In the genomic region with DNA sequence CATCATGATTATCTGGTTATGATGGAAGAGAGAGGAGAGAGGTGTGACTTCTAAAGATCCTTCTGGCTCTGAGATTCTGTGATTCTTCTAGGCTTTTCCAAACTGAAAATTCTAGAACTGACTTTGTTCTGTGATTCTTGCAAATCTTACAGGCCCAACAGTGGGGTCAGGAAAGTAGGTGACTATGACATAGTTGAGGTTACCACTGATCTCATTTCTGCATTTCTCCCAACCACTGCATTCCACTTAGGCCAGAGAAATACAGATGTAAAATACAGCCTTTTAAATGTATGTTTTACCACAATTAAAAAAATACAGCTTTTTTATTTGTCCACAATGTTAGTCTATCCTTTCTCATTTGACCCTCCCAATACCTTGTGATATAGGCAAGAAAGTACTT, we compare ENCODE assay signal across 10 cellular contexts.
DNase-seq lines count a peak whose midpoint lies in the region; ATAC-seq and TF ChIP-seq lines count a peak whose summit lies in the region.
"Had no signal": no experiment of that assay in that cellular context is flagged by ENCODE, and none has a peak within 500 bp of the region (broad histone marks: within the 10 kb centered on the region; RNA-seq: fewer than 3 reads in every experiment).

No MANE protein-coding gene starts in this region.

- H3K79me2 ChIP-seq in KMS-11 (ENCODE audit: insufficient read depth, low read depth) (no peaks in the 10 kb centered on the region; the same call in 1 of the 2 replicates), osteoblast (ENCODE audit: insufficient read depth, low read length) (peaks cover 16% of the 10 kb centered on the region)

- peak overlapping the region; percentile 67 for H3K4me2 ChIP-seq in KMS-11
- peak overlapping the region; percentile 62 for H3K4me2 ChIP-seq in osteoblast (ENCODE audit: insufficient read depth, low read length)

- H3K4me1 ChIP-seq in KMS-11 (ENCODE audit: low read depth, poor library complexity, severe bottlenecking), result peaks cover 83% of the 10 kb centered on the region
- H3K4me1 ChIP-seq in osteoblast (ENCODE audit: insufficient read depth, low read length), result peaks cover 46% of the 10 kb centered on the region

- no peak overlapping the region for H3K4me3 Mint-ChIP-seq in CD4-positive, alpha-beta T cell

- CTCF ChIA-PET in CD4-positive, alpha-beta T cell (lab: Charles Lee), result interaction anchor here (1.0 to 1.6 kb wide), 2 partner anchors 19 to 85 kb away, joined by 3 to 4 read pairs; no protein-coding TSS in a partner anchor

- no peaks in the 10 kb centered on the region for H3K27me3 ChIP-seq in CD4-positive, alpha-beta T cell (ENCODE audit: control insufficient read depth, insufficient read depth, low read length)
- no peaks in the 10 kb centered on the region for H3K27me3 ChIP-seq in KMS-11 (ENCODE audit: insufficient read depth, low read depth)
- H3K27me3 ChIP-seq in osteoblast (ENCODE audit: insufficient read depth, low read length), result no peaks in the 10 kb centered on the region

- peaks cover 6% of the 10 kb centered on the region for H3K36me3 Mint-ChIP-seq in CD4-positive, alpha-beta T cell (ENCODE audit: low read depth)

- intact Hi-C loops in CD4-positive, alpha-beta T cell (cut with DNase I, micrococcal nuclease), result no loop called here

- no peaks in the 10 kb centered on the region for H3K9me3 Mint-ChIP-seq in CD4-positive, alpha-beta T cell

- DNase-seq in CD4-positive, alpha-beta T cell, result no peak
- DNase-seq in cardiac fibroblast (ENCODE audit: low read depth in 2 of 2), result peak; percentile 80 to 84
- peak; percentile 84 for DNase-seq in osteoblast (ENCODE audit: insufficient read length, low spot score, missing footprints)
- DNase-seq in foreskin melanocyte, result no peak
- DNase-seq in iPS-NIHi7 (ENCODE audit: extremely low spot score), result no peak
- DNase-seq in retina, result no peak
- no peak for DNase-seq in Ammon's horn (ENCODE audit: low spot score)
- DNase-seq: dermis blood vessel endothelial cell, NCI-H446 treated with DMSO at 0.1 percent for 48 hours had no signal

- H4K20me1 ChIP-seq in KMS-11 (ENCODE audit: insufficient read depth), result no peaks in the 10 kb centered on the region
- no peaks in the 10 kb centered on the region for H4K20me1 ChIP-seq in osteoblast (ENCODE audit: insufficient read depth, low read length)

- no peaks in the 10 kb centered on the region for H3K27me3 Mint-ChIP-seq in CD4-positive, alpha-beta T cell

- peak overlapping the region; percentile 85 for H3K27ac Mint-ChIP-seq in CD4-positive, alpha-beta T cell

- peaks cover 86% of the 10 kb centered on the region for H3K4me1 Mint-ChIP-seq in CD4-positive, alpha-beta T cell (ENCODE audit: low read depth)

- no peaks in the 10 kb centered on the region for H3K9me3 ChIP-seq in CD4-positive, alpha-beta T cell (ENCODE audit: control insufficient read depth, low read length)
- no peaks in the 10 kb centered on the region for H3K9me3 ChIP-seq in osteoblast (ENCODE audit: low read depth, low read length)

- H3K36me3 ChIP-seq in KMS-11 (ENCODE audit: insufficient read depth), result no peaks in the 10 kb centered on the region
- no peaks in the 10 kb centered on the region for H3K36me3 ChIP-seq in osteoblast (ENCODE audit: insufficient read depth, low read length)

- POLR2A ChIA-PET in CD4-positive, alpha-beta T cell (lab: Charles Lee), result interaction anchor here (1.3 kb wide), 1 partner anchor 8 kb away, joined by 4 read pairs; no protein-coding TSS in a partner anchor

- H3K27ac ChIP-seq in CD4-positive, alpha-beta T cell (ENCODE audit: low read depth, low read length), result no peak overlapping the region
- H3K27ac ChIP-seq in KMS-11, result peak overlapping the region; percentile 14; the same call in 1 of the 2 replicates
- H3K27ac ChIP-seq in osteoblast (ENCODE audit: low read depth, low read length), result peak overlapping the region; percentile 74

- no peak for TF ChIP-seq CTCF in CD4-positive, alpha-beta T cell (IDR thresholded peaks at IDR 0.05)
- TF ChIP-seq CTCF in KMS-11 (conservative IDR thresholded peaks at IDR 0.05; ENCODE audit: low read depth, low read length) (no peak), cardiac fibroblast (IDR thresholded peaks at IDR 0.05; ENCODE audit: low read depth, low read length) (no peak), osteoblast (IDR thresholded peaks at IDR 0.05; ENCODE audit: extremely low read depth, low read depth, low read length) (no peak)

- H3K9ac ChIP-seq in KMS-11, result no peak overlapping the region

- no peak for ATAC-seq in CD4-positive, alpha-beta T cell (ENCODE audit: poor library complexity)

- no peak overlapping the region for H3K4me3 ChIP-seq in KMS-11 (IDR thresholded peaks at IDR 0.05; ENCODE audit: insufficient read depth, low read depth, low read length)
- H3K4me3 ChIP-seq in cardiac fibroblast (replicated peaks in 1 of 2; ENCODE audit: low read depth in 2 of 2, low read length in 2 of 2), result no peak overlapping the region
- H3K4me3 ChIP-seq in osteoblast (ENCODE audit: insufficient read depth, low read length), result no peak overlapping the region

- H2AFZ ChIP-seq in KMS-11 (ENCODE audit: low read depth) (no peak overlapping the region), osteoblast (ENCODE audit: low read length) (no peak overlapping the region)

Comparison
In these comparisons a context has a peak if more than half of its experiments do, and no peak if none do; other contexts are left out.
1. DNase-seq: peak in cardiac fibroblast (2 of 2) and osteoblast (single experiment); none in CD4-positive, alpha-beta T cell (0 of 10), foreskin melanocyte (single experiment), iPS-NIHi7 (single experiment), retina (single experiment) and Ammon's horn (single experiment).